ENCODE assay signal across 8 cellular contexts in the genomic region with DNA sequence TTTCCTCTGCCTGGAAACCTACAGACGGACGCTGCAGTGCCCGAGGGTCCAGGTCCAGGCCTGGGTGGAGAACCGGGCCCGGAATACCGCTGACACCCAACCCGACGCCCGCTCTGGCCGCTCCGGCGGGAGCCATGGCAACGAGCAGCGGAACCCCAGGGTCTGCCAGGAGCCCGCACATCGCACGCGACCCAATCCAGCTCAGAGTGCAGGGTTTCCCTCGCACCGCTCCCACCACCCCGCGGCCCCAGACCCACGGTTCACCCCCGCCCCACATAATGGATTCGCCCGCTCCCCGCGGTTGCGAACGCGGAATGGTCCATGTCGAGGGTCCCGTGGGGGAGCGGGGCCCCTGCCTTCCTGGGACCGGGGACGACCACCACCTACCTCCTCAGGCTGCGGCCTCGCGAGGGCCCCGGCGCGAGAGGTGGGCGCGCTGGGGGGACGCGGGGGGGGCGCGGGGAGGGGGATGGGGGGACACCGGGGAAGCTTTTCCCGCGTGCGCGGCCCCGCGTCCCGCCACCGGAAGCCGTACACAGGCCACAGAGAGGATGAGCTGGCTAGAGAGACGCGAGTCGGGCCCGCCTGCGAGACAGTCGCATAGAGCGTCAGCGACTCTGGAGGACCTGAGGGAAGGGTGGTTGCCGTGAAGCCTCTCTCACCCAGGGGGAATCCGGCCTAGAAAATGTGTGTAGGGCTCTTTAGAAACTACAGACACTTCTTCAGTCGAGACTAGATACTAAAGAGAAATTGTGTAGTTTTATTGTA. TPM values are rescaled to one million over a fixed set of nuclear protein-coding genes. Genes with fewer than 3 reads are reported as not detected.
DNase-seq lines count a peak whose midpoint lies in the region; ATAC-seq, FAIRE-seq and TF ChIP-seq lines count a peak whose summit lies in the region.

A gene with protein sequence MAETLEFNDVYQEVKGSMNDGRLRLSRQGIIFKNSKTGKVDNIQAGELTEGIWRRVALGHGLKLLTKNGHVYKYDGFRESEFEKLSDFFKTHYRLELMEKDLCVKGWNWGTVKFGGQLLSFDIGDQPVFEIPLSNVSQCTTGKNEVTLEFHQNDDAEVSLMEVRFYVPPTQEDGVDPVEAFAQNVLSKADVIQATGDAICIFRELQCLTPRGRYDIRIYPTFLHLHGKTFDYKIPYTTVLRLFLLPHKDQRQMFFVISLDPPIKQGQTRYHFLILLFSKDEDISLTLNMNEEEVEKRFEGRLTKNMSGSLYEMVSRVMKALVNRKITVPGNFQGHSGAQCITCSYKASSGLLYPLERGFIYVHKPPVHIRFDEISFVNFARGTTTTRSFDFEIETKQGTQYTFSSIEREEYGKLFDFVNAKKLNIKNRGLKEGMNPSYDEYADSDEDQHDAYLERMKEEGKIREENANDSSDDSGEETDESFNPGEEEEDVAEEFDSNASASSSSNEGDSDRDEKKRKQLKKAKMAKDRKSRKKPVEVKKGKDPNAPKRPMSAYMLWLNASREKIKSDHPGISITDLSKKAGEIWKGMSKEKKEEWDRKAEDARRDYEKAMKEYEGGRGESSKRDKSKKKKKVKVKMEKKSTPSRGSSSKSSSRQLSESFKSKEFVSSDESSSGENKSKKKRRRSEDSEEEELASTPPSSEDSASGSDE (minus strand): TSS at position 550 of the 768 bp plus-strand sequence. CDS start 771 bp downstream, outside the sequence.

- H3K4me3 ChIP-seq in heart right ventricle: peak within 1 kb of the TSS; percentile 60 to 97 (median 84)
- H3K4me3 ChIP-seq in upper lobe of left lung: peak within 1 kb of the TSS; percentile 83 to 97 (median 94)

- 0 to 1% (median 0%) methylated on average over 51 to 69 of the region's 69 CpGs for WGBS in adipose tissue, 3 donors
- WGBS in heart right ventricle, 2 donors: 0 to 1% methylated on average over 67 to 69 of the region's 69 CpGs
- WGBS in upper lobe of left lung, 2 donors: 0% methylated on average over 12 to 51 of the region's 69 CpGs

- H3K27me3 ChIP-seq in heart right ventricle: peaks cover 0 to 7% (median 0%) of the 10 kb centered on the region in 7 donors
- H3K27me3 ChIP-seq in upper lobe of left lung: no peaks in the 10 kb centered on the region

- H3K27ac ChIP-seq in adipose tissue (ENCODE audit: low read depth, low read length) (peak within 1 kb of the TSS; percentile 31), heart right ventricle (peak within 1 kb of the TSS; percentile 15 to 93 (median 90)), upper lobe of left lung (peak within 1 kb of the TSS; percentile 93 to 98 (median 94))

- peaks cover 0 to 41% (median 24%) of the 10 kb centered on the region in 9 donors for H3K36me3 ChIP-seq in heart right ventricle
- H3K36me3 ChIP-seq in upper lobe of left lung: peaks cover 9 to 36% (median 25%) of the 10 kb centered on the region in 4 donors

- peak; percentile 92 for DNase-seq in GM12891 (ENCODE audit: insufficient read length, low spot score)
- DNase-seq in NCI-H1105 (lab: John Stamatoyannopoulos, UW): peak; percentile 91
- DNase-seq in T-helper 1 cell: peak; percentile 68 to 89 (median 79)
- peak; percentile 89 to 91 for DNase-seq in heart right ventricle
- peak; percentile 97 for DNase-seq in posterior vena cava (ENCODE audit: low spot score)
- DNase-seq in upper lobe of left lung: peak; percentile 93 to 96

- no peak for TF ChIP-seq EP300 in upper lobe of left lung (IDR thresholded peaks at IDR 0.05)

- ATAC-seq in HG02642 (IDR thresholded peaks at IDR 0.05; ENCODE audit: poor library complexity, unreplicated experiment) (peak; percentile 99), heart right ventricle (peak; percentile 97 to 99 (median 98)), upper lobe of left lung (ENCODE audit: low FRiP score in 2 of 2) (peak; percentile 95 to 98)

- peaks cover 6 to 24% (median 16%) of the 10 kb centered on the region in 9 donors for H3K4me1 ChIP-seq in heart right ventricle
- H3K4me1 ChIP-seq in upper lobe of left lung: peaks cover 15 to 26% (median 18%) of the 10 kb centered on the region in 4 donors

- TF ChIP-seq CTCF in heart right ventricle (IDR thresholded peaks at IDR 0.05): peak in 1 of 9 donors; percentile 18
- no peak for TF ChIP-seq CTCF in upper lobe of left lung (IDR thresholded peaks at IDR 0.05)

- peak; percentile 81 for TF ChIP-seq POLR2A in GM12891 (IDR thresholded peaks at IDR 0.05; ENCODE audit: low read depth, low read length)
- TF ChIP-seq POLR2A in upper lobe of left lung (IDR thresholded peaks at IDR 0.05): peak in 2 of 4 donors; percentile 50 to 61

- H3K9me3 ChIP-seq in heart right ventricle: no peaks in the 10 kb centered on the region
- H3K9me3 ChIP-seq in upper lobe of left lung: no peaks in the 10 kb centered on the region

- peak; percentile 94 for FAIRE-seq in GM12891 (lab: Jason Lieb, UNC)

- intact Hi-C loops in heart right ventricle (cut with DNase I): no loop called here
- intact Hi-C loops in posterior vena cava (cut with DNase I): no loop called here

TF ChIP-seq in GM12891, 5 proteins besides CTCF, POLR2A, EP300 and RAD21:
- no peak for TF ChIP-seq PAX5 (IDR thresholded peaks at IDR 0.05; ENCODE audit: insufficient read depth, low read length, severe bottlenecking)
- TF ChIP-seq POU2F2 (IDR thresholded peaks at IDR 0.05; ENCODE audit: low read depth, low read length): 0 out of 2 replicates have a peak, but pooled peaks have one; percentile 36
- no peak for TF ChIP-seq SPI1 (IDR thresholded peaks at IDR 0.05; ENCODE audit: low read depth, low read length)
- TF ChIP-seq TAF1 (IDR thresholded peaks at IDR 0.05; ENCODE audit: low read depth, low read length): peak; percentile 88
- TF ChIP-seq POLR2AphosphoS5 (IDR thresholded peaks at IDR 0.05; ENCODE audit: low read depth, low read length): peak; percentile 82

RNA-seq across cellular contexts. Expression of the gene that starts here (rescaled TPM):
- 89.8 TPM for polyA plus RNA-seq in GM12891 (2012; ENCODE audit: low read depth, missing spikeins)
- polyA plus RNA-seq in adipose tissue (10 to 100 TPM; 57.0 to 63.0 (median 60.1) TPM), heart right ventricle (10 to 100 TPM; 22.6 to 73.2 TPM)
- total RNA-seq in heart right ventricle (10 to 100 TPM; 30.5 to 44.9 (median 35.4) TPM), posterior vena cava (10 to 100 TPM; 41.6 to 54.4 TPM), upper lobe of left lung (10 to 100 TPM; 48.2 to 89.6 (median 65.5) TPM)

Comparison
In these comparisons a context has a peak if more than half of its experiments do, and no peak if none do; other contexts are left out.
1. Peak in every context shown above with its lines: DNase-seq, ATAC-seq, H3K4me3 ChIP-seq and H3K27ac ChIP-seq.
2. H3K27ac ChIP-seq: peak in every context shown above with its lines; median percentile 94 in upper lobe of left lung; 90 in heart right ventricle; 31 in adipose tissue.